1 cellular context compared by ENCODE assay signal in genomic region chr3:14767245-14767593, GRCh38.
TF ChIP-seq lines count a peak whose summit lies in the region.

No MANE protein-coding gene starts in this region.

TF ChIP-seq in GM23338, 12 proteins besides CTCF, POLR2A, EP300 and RAD21 (continued from another document):
- TF ChIP-seq ZNF462 (CRISPR knock-in tag; IDR thresholded peaks at IDR 0.05): no peak
TF ChIP-seq in GM23338: peak in this region for 0.
